Comparison of ENCODE assay signal across 20 cellular contexts in the genomic region with DNA sequence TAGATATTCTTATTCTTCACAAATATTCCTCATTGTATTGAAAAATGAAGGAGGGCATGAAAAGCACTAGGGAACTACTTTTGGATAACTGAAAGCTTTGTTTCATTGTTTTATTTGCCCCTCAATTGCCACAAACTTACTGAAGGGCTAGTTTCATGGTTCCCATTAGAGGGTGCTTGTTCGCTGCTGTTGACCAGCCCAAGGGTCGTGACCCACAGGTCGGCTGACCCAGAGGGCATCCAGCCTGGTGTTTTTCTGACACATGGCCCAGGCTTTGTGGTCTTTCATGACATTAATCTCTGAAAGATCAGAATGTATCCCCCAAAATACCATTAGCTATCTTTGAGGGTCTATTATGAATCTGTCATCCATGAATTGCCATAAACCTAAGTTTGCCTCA. TPM values are rescaled to one million over a fixed set of nuclear protein-coding genes. Genes with fewer than 3 reads are reported as not detected.
DNase-seq lines count a peak whose midpoint lies in the region; ATAC-seq, FAIRE-seq and TF ChIP-seq lines count a peak whose summit lies in the region.
"Had no signal": no experiment of that assay in that cellular context is flagged by ENCODE, and none has a peak within 500 bp of the region (broad histone marks: within the 10 kb centered on the region; RNA-seq: fewer than 3 reads in every experiment).

No MANE protein-coding gene starts in this region.

- DNase-seq in GM12878 (ENCODE audit: low read depth, low spot score) (no peak), left lobe of liver (ENCODE audit: low spot score) (no peak), neural progenitor cell (ENCODE audit: low spot score) (peak; percentile 18), SW 1271 (lab: John Stamatoyannopoulos, UW) (no peak), CD14-positive monocyte (ENCODE audit: low spot score) (no peak)
- DNase-seq: C1 segment of cervical spinal cord; Calu3; CD8-positive, alpha-beta memory T cell; DMS79 treated with DMSO at 0.1 percent for 48 hours; H9; KBM-7; MG63; NCI-H2029; NCI-H446 treated with DMSO at 0.1 percent for 48 hours; NCI-H526; NCI-H82; NK-92 treated with Interleukin-12 subunit alpha and Interleukin-12 subunit beta, amount 100 ng/mL, for 24 hours; PC-3; SK-N-SH had no signal

- H3K9me3 Mint-ChIP-seq in neural progenitor cell = no peaks in the 10 kb centered on the region
- no peaks in the 10 kb centered on the region for H3K9me3 Mint-ChIP-seq in CD14-positive monocyte
- H3K9me3 Mint-ChIP-seq: CD8-positive, alpha-beta memory T cell; H9 had no signal

- TF ChIP-seq CTCF in GM12878 (IDR thresholded peaks at IDR 0.05 in 2 of 3, conservative IDR thresholded peaks at IDR 0.05 in 1 of 3; ENCODE audit: control insufficient read depth in 2 of 3, extremely low read depth in 1 of 3, insufficient read depth in 1 of 3, low read depth in 3 of 3, low read length in 3 of 3) = no peak
- no peak for TF ChIP-seq CTCF in neural progenitor cell (IDR thresholded peaks at IDR 0.05)
- no peak for TF ChIP-seq CTCF in CD14-positive monocyte (IDR thresholded peaks at IDR 0.05)

- TF ChIP-seq POLR2A in GM12878 (IDR thresholded peaks at IDR 0.05; ENCODE audit: low read depth, low read length) = no peak

- H3K9ac ChIP-seq in GM12878 (ENCODE audit: control insufficient read depth, insufficient read depth, low read length) = no peak overlapping the region
- H3K9ac ChIP-seq in neural progenitor cell = no peak overlapping the region
- H3K9ac ChIP-seq: SK-N-SH had no signal

- no peak for ATAC-seq in GM12878
- ATAC-seq in left lobe of liver = peak; percentile 60
- ATAC-seq: PC-3 had no signal

- H3K27ac ChIP-seq in GM12878 (ENCODE audit: control insufficient read depth, insufficient read depth) (no peak overlapping the region), neural progenitor cell (no peak overlapping the region)

- TF ChIP-seq EP300 in GM12878 (IDR thresholded peaks at IDR 0.05; ENCODE audit: borderline replicate concordance in 1 of 2, control insufficient read depth in 1 of 2, low read depth in 2 of 2, low read length in 2 of 2) = no peak

- no TSS peak for BruUV-seq in GM12878 (replicated peaks; lab: Mats Ljungman, UMichigan)

- peaks cover 2 to 8% of the 10 kb centered on the region in 2 experiments; a peak in 3 of 4 replicates for H3K36me3 ChIP-seq in GM12878 (ENCODE audit: control insufficient read depth in 2 of 2, insufficient read depth in 2 of 2, low read length in 1 of 2)
- H3K36me3 ChIP-seq in neural progenitor cell = no peaks in the 10 kb centered on the region

- no peaks in the 10 kb centered on the region; the same call in 2 of the 3 replicates for H3K9me3 ChIP-seq in GM12878 (replicated peaks; ENCODE audit: control insufficient read depth, insufficient read depth, low read length)
- H3K9me3 ChIP-seq in neural progenitor cell (ENCODE audit: low read depth) = no peaks in the 10 kb centered on the region
- H3K9me3 ChIP-seq: MG63, SK-N-SH had no signal

- no peaks in the 10 kb centered on the region for H3K27me3 Mint-ChIP-seq in neural progenitor cell (ENCODE audit: insufficient read depth, low read depth)
- no peaks in the 10 kb centered on the region for H3K27me3 Mint-ChIP-seq in CD14-positive monocyte (ENCODE audit: low read depth in 3 of 3)
- H3K27me3 Mint-ChIP-seq: CD8-positive, alpha-beta memory T cell had no signal

- FAIRE-seq in GM12878 (lab: Jason Lieb, UNC) = no peak
- FAIRE-seq: GM18507 had no signal

- H3K4me2 ChIP-seq in GM12878 (ENCODE audit: control insufficient read depth, insufficient read depth) = no peak overlapping the region
- H3K4me2 ChIP-seq in neural progenitor cell = no peak overlapping the region
- H3K4me2 ChIP-seq: SK-N-SH had no signal

- H3K36me3 Mint-ChIP-seq in neural progenitor cell (peaks cover 2% of the 10 kb centered on the region), CD14-positive monocyte (peaks cover 28 to 31% of the 10 kb centered on the region in 2 donors)

- CTCF ChIA-PET in GM12878 (lab: Yijun Ruan, JAX) = interaction anchor here (0.6 to 2.2 kb wide), 8 partner anchors 13 to 1714 kb away, joined by 3 to 5 read pairs (median 4); no protein-coding TSS in a partner anchor

- H3F3A ChIP-seq in neural progenitor cell (ENCODE audit: low read depth) = no peaks in the 10 kb centered on the region

- H3K27ac Mint-ChIP-seq in neural progenitor cell (no peak overlapping the region), CD14-positive monocyte (no peak overlapping the region)
- H3K27ac Mint-ChIP-seq: H9 had no signal

- H3K27me3 ChIP-seq in GM12878 (replicated peaks in 1 of 2; ENCODE audit: control insufficient read depth in 2 of 2, insufficient read depth in 2 of 2, low read length in 1 of 2) (no peaks in the 10 kb centered on the region), neural progenitor cell (no peaks in the 10 kb centered on the region)
- H3K27me3 ChIP-seq: MG63 had no signal

- H3K79me2 ChIP-seq in GM12878 (ENCODE audit: control insufficient read depth, insufficient read depth, low read length) = no peaks in the 10 kb centered on the region
- no peaks in the 10 kb centered on the region for H3K79me2 ChIP-seq in neural progenitor cell (ENCODE audit: low read depth)

- TF ChIP-seq RAD21 in GM12878 (IDR thresholded peaks at IDR 0.05; ENCODE audit: insufficient read depth, low read depth, low read length) = no peak

- H3K4me3 ChIP-seq in GM12878 (no peak overlapping the region), neural progenitor cell (no peak overlapping the region)
- H3K4me3 ChIP-seq: MG63 had no signal

- SMC1A ChIA-PET in GM12878 (lab: Charles Lee; ENCODE audit: uncharacterized antibody, unreplicated experiment) = interaction anchor here (1.0 to 1.8 kb wide), 5 partner anchors 15 to 58 kb away, joined by 3 to 8 read pairs (median 4); no protein-coding TSS in a partner anchor

- H4K20me1 ChIP-seq in GM12878 (ENCODE audit: control insufficient read depth, insufficient read depth) = no peaks in the 10 kb centered on the region
- no peaks in the 10 kb centered on the region for H4K20me1 ChIP-seq in neural progenitor cell (ENCODE audit: low read depth)

- POLR2A ChIA-PET in GM12878 (lab: Charles Lee) = no interaction called here

- no peaks in the 10 kb centered on the region for H3K4me1 ChIP-seq in GM12878 (ENCODE audit: control insufficient read depth, insufficient read depth, low read length)
- H3K4me1 ChIP-seq in neural progenitor cell = no peaks in the 10 kb centered on the region

- 87% methylated on average over 3 of the region's 3 CpGs for WGBS in GM12878 (ENCODE audit: insufficient coverage, insufficient replicate concordance, low lambda C conversion rate, missing lambda C conversion rate)

- H2AFZ ChIP-seq in GM12878 (ENCODE audit: control insufficient read depth, low read depth, low read length) = no peak overlapping the region
- no peak overlapping the region for H2AFZ ChIP-seq in neural progenitor cell (replicated peaks)

- RAD21 ChIA-PET in GM12878 (lab: Charles Lee; ENCODE audit: unreplicated experiment) = interaction anchor here (0.7 to 1.6 kb wide), 2 partner anchors 44 to 226 kb away, joined by 3 to 5 read pairs; no protein-coding TSS in a partner anchor

- peaks cover 4% of the 10 kb centered on the region for H3K4me1 Mint-ChIP-seq in neural progenitor cell
- no peaks in the 10 kb centered on the region for H3K4me1 Mint-ChIP-seq in CD14-positive monocyte
- H3K4me1 Mint-ChIP-seq: CD8-positive, alpha-beta memory T cell had no signal

- H3K4me3 Mint-ChIP-seq in neural progenitor cell (no peak overlapping the region), CD14-positive monocyte (no peak overlapping the region)
- H3K4me3 Mint-ChIP-seq: CD8-positive, alpha-beta memory T cell; H9 had no signal

- in situ Hi-C loops in GM12878 (cut with MboI) = no loop called here

- intact Hi-C loops in GM12878 (cut with micrococcal nuclease; ENCODE audit: unreplicated experiment) = no loop called here
- intact Hi-C loops in CD14-positive monocyte (cut with micrococcal nuclease) = no loop called here

RNA-seq across cellular contexts. Expression of a gene that starts 30.0 kb away (rescaled TPM):
- total RNA-seq in GM12878 (2013; cell fraction: nucleolus; rRNA removed) = 66.0 and 74.0 TPM in 2 replicates
- 10.6 and 14.5 TPM in 2 replicates for total RNA-seq in GM12878 (2014; rRNA removed)
- 12.7 and 14.9 TPM in 2 replicates for total RNA-seq in GM12878 (2014; rRNA removed; fragmentation: Illumina TruSeq; extraction: Trizol)
- 14.9 and 18.0 TPM in 2 replicates for total RNA-seq in GM12878 (2021)
- 3.3 TPM for polyA plus RNA-seq in GM12878 (2011; ENCODE audit: low read depth)
- 11.7 and 18.4 TPM in 2 replicates for polyA plus RNA-seq in GM12878 (2011; rRNA removed)
- polyA plus RNA-seq in GM12878 (2011; cell fraction: cytosol; rRNA removed) = 4.0 and 6.8 TPM in 2 replicates
- 29.0 and 40.0 TPM in 2 replicates for polyA plus RNA-seq in GM12878 (2011; cell fraction: nucleus; rRNA removed)
- 5.3 and 6.1 TPM in 2 replicates for polyA plus RNA-seq in GM12878 (2012)
- polyA plus RNA-seq in GM12878 (2014; fragmentation: Illumina TruSeq; extraction: Trizol) = 15.5 and 15.9 TPM in 2 replicates
- 1 to 10 TPM; 2.8 to 4.1 TPM for polyA plus RNA-seq in GM12878 (2014; fragmentation: Nextera tagmentation; extraction: Ambion mirVana)
- 7.0 and 8.5 TPM in 2 replicates for polyA plus RNA-seq in GM12878 (2014; rRNA removed)
- 10 to 100 TPM; 11.6 to 12.6 TPM for polyA plus RNA-seq in GM12878 (2016; fragmentation: Nextera tagmentation; extraction: Ambion mirVana)
- 9.3 and 11.3 TPM in 2 replicates for polyA minus RNA-seq in GM12878 (2011; rRNA and poly(A)+ RNA removed)
- 2.9 and 3.7 TPM in 2 replicates for polyA minus RNA-seq in GM12878 (2011; cell fraction: cytosol; rRNA and poly(A)+ RNA removed)
- 20.1 and 27.9 TPM in 2 replicates for polyA minus RNA-seq in GM12878 (2011; cell fraction: nucleus; rRNA and poly(A)+ RNA removed)
- 4.0 TPM for total RNA-seq in left lobe of liver
- total RNA-seq in neural progenitor cell (ENCODE audit: low replicate concordance) = 4.5 and 7.5 TPM in 2 replicates
- polyA plus RNA-seq in CD14-positive monocyte = 1 to 10 TPM; 1.1 to 1.5 TPM

RNA-seq across cellular contexts. Expression of a gene that starts 30.3 kb away (rescaled TPM):
- 1.7 and 2.0 TPM in 2 replicates for total RNA-seq in GM12878 (2013; cell fraction: nucleolus; rRNA removed)
- total RNA-seq in GM12878 (2014; rRNA removed) = 1.0 and 1.8 TPM in 2 replicates
- total RNA-seq in GM12878 (2014; rRNA removed; fragmentation: Illumina TruSeq; extraction: Trizol) = 0.94 and 0.97 TPM in 2 replicates
- 2.6 and 3.3 TPM in 2 replicates for total RNA-seq in GM12878 (2021)
- 0.24 TPM for polyA plus RNA-seq in GM12878 (2011; ENCODE audit: low read depth)
- polyA plus RNA-seq in GM12878 (2011; rRNA removed) = 0.42 and 0.61 TPM in 2 replicates
- 0.43 and 0.82 TPM in 2 replicates for polyA plus RNA-seq in GM12878 (2011; cell fraction: cytosol; rRNA removed)
- polyA plus RNA-seq in GM12878 (2011; cell fraction: nucleus; rRNA removed) = 1.2 and 1.4 TPM in 2 replicates
- 1.0 and 1.1 TPM in 2 replicates for polyA plus RNA-seq in GM12878 (2012)
- 0.34 and 0.86 TPM in 2 replicates for polyA plus RNA-seq in GM12878 (2014; fragmentation: Illumina TruSeq; extraction: Trizol)
- polyA plus RNA-seq in GM12878 (2014; fragmentation: Nextera tagmentation; extraction: Ambion mirVana) = under 1 TPM; 0.24 to 0.79 TPM
- polyA plus RNA-seq in GM12878 (2014; rRNA removed) = 1.4 and 1.9 TPM in 2 replicates
- polyA plus RNA-seq in GM12878 (2016; fragmentation: Nextera tagmentation; extraction: Ambion mirVana) = 1 to 10 TPM in 1 of 2 experiments, under 1 TPM in 1; 0.84 to 2.1 TPM
- 0.66 and 0.67 TPM in 2 replicates for polyA minus RNA-seq in GM12878 (2011; rRNA and poly(A)+ RNA removed)
- not detected in 2 replicates for polyA minus RNA-seq in GM12878 (2011; cell fraction: cytosol; rRNA and poly(A)+ RNA removed)
- polyA minus RNA-seq in GM12878 (2011; cell fraction: nucleus; rRNA and poly(A)+ RNA removed) = 0.36 and 0.67 TPM in 2 replicates
- 1.9 TPM for total RNA-seq in left lobe of liver
- total RNA-seq in neural progenitor cell (ENCODE audit: low replicate concordance) = 0.59 and 1.4 TPM in 2 replicates
- polyA plus RNA-seq in CD14-positive monocyte = under 1 TPM; 0.56 to 0.57 TPM

RNA-seq across cellular contexts. Expression of a gene that starts 49.9 kb away (rescaled TPM):
- total RNA-seq in GM12878 (2013; cell fraction: nucleolus; rRNA removed) = 362 and 384 TPM in 2 replicates
- total RNA-seq in GM12878 (2014; rRNA removed) (47.3 and 57.2 TPM in 2 replicates), GM12878 (2014; rRNA removed; fragmentation: Illumina TruSeq; extraction: Trizol) (45.1 and 45.5 TPM in 2 replicates), GM12878 (2021) (93.6 and 96.1 TPM in 2 replicates), left lobe of liver (55.4 TPM), neural progenitor cell (ENCODE audit: low replicate concordance) (6.1 and 7.6 TPM in 2 replicates)
- polyA plus RNA-seq in GM12878 (2011; ENCODE audit: low read depth) = 42.0 TPM
- polyA plus RNA-seq in GM12878 (2011; rRNA removed) (123 and 138 TPM in 2 replicates), GM12878 (2014; fragmentation: Illumina TruSeq; extraction: Trizol) (93.2 and 95.5 TPM in 2 replicates), GM12878 (2014; fragmentation: Nextera tagmentation; extraction: Ambion mirVana) (10 to 100 TPM; 10.5 to 15.9 TPM), GM12878 (2014; rRNA removed) (58.6 and 59.7 TPM in 2 replicates), GM12878 (2016; fragmentation: Nextera tagmentation; extraction: Ambion mirVana) (10 to 100 TPM; 32.7 to 40.7 TPM), CD14-positive monocyte (10 to 100 TPM in 1 of 2 donors, 1 to 10 TPM in 1; 5.4 to 11.2 TPM)
- polyA plus RNA-seq in GM12878 (2011; cell fraction: cytosol; rRNA removed) = 72.4 and 86.7 TPM in 2 replicates
- 276 and 335 TPM in 2 replicates for polyA plus RNA-seq in GM12878 (2011; cell fraction: nucleus; rRNA removed)
- 61.2 and 68.8 TPM in 2 replicates for polyA plus RNA-seq in GM12878 (2012)
- 75.3 and 98.7 TPM in 2 replicates for polyA minus RNA-seq in GM12878 (2011; rRNA and poly(A)+ RNA removed)
- 54.1 and 75.7 TPM in 2 replicates for polyA minus RNA-seq in GM12878 (2011; cell fraction: cytosol; rRNA and poly(A)+ RNA removed)
- 91.8 and 128 TPM in 2 replicates for polyA minus RNA-seq in GM12878 (2011; cell fraction: nucleus; rRNA and poly(A)+ RNA removed)
